In genomic region chr19:34171877-34172660, GRCh38 we compare ENCODE assay signal across 8 cellular contexts. TPM values are rescaled to one million over a fixed set of nuclear protein-coding genes. Genes with fewer than 3 reads are reported as not detected.
DNase-seq lines count a peak whose midpoint lies in the region; ATAC-seq, FAIRE-seq and TF ChIP-seq lines count a peak whose summit lies in the region.

LSM14A (plus strand) TSS chr19:34172504; CDS start chr19:34172643, 139 bp downstream.

- H3K27me3 ChIP-seq in AG04450 (ENCODE audit: control insufficient read depth, insufficient read depth, low read length): no peaks in the 10 kb centered on the region

- H3K4me1 ChIP-seq in kidney (ENCODE audit: control insufficient read depth in 1 of 2, insufficient read depth in 1 of 2, low read depth in 1 of 2, low read length in 2 of 2): peaks cover 11 to 15% of the 10 kb centered on the region in 2 donors

- H3K36me3 ChIP-seq in kidney (ENCODE audit: control insufficient read depth in 1 of 2, insufficient read depth in 2 of 2, low read length in 2 of 2): no peaks in the 10 kb centered on the region

- H3K27ac ChIP-seq in AG04450 (ENCODE audit: low read depth, low read length) (peak within 1 kb of the TSS; percentile 98), kidney (ENCODE audit: low read depth in 2 of 2, low read length in 2 of 2) (peak within 1 kb of the TSS; percentile 98 to 100)

- H3K9me3 ChIP-seq in AG04450 (ENCODE audit: control insufficient read depth, insufficient read depth, low read length) (no peaks in the 10 kb centered on the region; the same call in 1 of the 2 replicates), kidney (ENCODE audit: control insufficient read depth in 1 of 2, low read length in 2 of 2) (no peaks in the 10 kb centered on the region)

- H3K9ac ChIP-seq in kidney (ENCODE audit: low read length in 2 of 2): peak within 1 kb of the TSS; percentile 78 to 95

- intact Hi-C loops in kidney (cut with DNase I): no loop called here

- TF ChIP-seq CTCF in AG04450 (IDR thresholded peaks at IDR 0.05; ENCODE audit: low read depth, low read length) (no peak), kidney (IDR thresholded peaks at IDR 0.05; ENCODE audit: borderline replicate concordance, extremely low read depth, insufficient read depth) (no peak)

- CTCF ChIA-PET in AG04450 (lab: Charles Lee): interaction anchor here (0.5 to 1.4 kb wide), 2 partner anchors 27 to 242 kb away, joined by 3 read pairs; no protein-coding TSS in a partner anchor

- peak; percentile 77 for ATAC-seq in GM18907 (IDR thresholded peaks at IDR 0.05; ENCODE audit: unreplicated experiment)
- ATAC-seq in HG03139 (IDR thresholded peaks at IDR 0.05; ENCODE audit: unreplicated experiment): peak; percentile 60

- no peak for FAIRE-seq in kidney (lab: Jason Lieb, UNC)

- peak; percentile 78 for DNase-seq in AG04450 (ENCODE audit: low read depth, low spot score)
- peak; percentile 97 for DNase-seq in NCI-H345 (lab: John Stamatoyannopoulos, UW)
- peak; percentile 95 for DNase-seq in activated CD4-positive, CD25-positive, alpha-beta regulatory T cell treated with anti-CD3 and anti-CD28 coated beads, Interleukin-2, amount 50 U/mL, for 72 hours
- DNase-seq in cerebellar cortex (ENCODE audit: low spot score): peak; percentile 78
- peak; percentile 97 for DNase-seq in kidney
- DNase-seq in stimulated activated CD4-positive, alpha-beta T cell treated with anti-CD3 and anti-CD28 coated beads, Interleukin-15, amount 100 ng/mL, for 1 hour (ENCODE audit: low read depth in 1 of 2, low spot score in 1 of 2): peak; percentile 86 to 87

- peak within 1 kb of the TSS; percentile 72 for H3K4me3 ChIP-seq in AG04450 (ENCODE audit: low read depth, low read length)
- peak within 1 kb of the TSS; percentile 67 to 85 for H3K4me3 ChIP-seq in kidney (ENCODE audit: low read length in 2 of 2)

- POLR2A ChIA-PET in AG04450 (lab: Yijun Ruan, JAX): interaction anchor here (0.6 to 1.5 kb wide), 6 partner anchors 12 to 103 kb away, joined by 3 to 5 read pairs (median 3); no protein-coding TSS in a partner anchor

RNA-seq across cellular contexts. Expression of gene LSM14A, which starts in this region (rescaled TPM):
- polyA plus RNA-seq in AG04450 (2011; rRNA removed) (97.0 and 99.2 TPM in 2 replicates), kidney (ENCODE audit: insufficient read depth, low read depth, low replicate concordance) (49.3 TPM)
- 136 and 158 TPM in 2 replicates for polyA minus RNA-seq in AG04450 (2011; rRNA and poly(A)+ RNA removed)
- 114 TPM for total RNA-seq in kidney

Comparison
In these comparisons a context has a peak if more than half of its experiments do, and no peak if none do; other contexts are left out.
1. Peak in every context shown above with its lines: DNase-seq, ATAC-seq, H3K4me3 ChIP-seq and H3K27ac ChIP-seq.